Comparison of ENCODE assay signal across 33 cellular contexts in the genomic region with DNA sequence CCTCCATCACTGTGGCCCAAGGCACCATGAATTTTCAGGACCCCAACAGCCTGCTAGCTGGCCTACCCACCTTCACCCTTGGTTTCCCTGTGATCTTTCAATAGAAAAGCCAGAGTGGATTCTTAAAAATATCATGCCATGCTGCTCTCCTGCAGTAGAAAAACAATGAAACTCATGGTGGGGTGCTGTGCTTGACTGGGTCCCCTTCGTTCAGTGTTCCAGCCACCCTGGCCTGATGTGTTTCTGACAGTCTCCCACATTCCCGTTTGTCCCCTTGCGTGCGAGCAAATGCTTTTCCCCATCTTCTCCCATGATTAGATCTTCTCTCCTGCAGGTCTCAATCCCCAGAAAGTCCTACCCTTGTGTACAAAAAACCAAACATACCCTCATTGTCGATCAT.
"Had no signal": no experiment of that assay in that cellular context is flagged by ENCODE, and none has a peak within 500 bp of the region (broad histone marks: within the 10 kb centered on the region; RNA-seq: fewer than 3 reads in every experiment).

No MANE protein-coding gene starts in this region.

- H3K36me3 ChIP-seq: brain microvascular endothelial cell had no signal

- DNase-seq: activated CD4-positive, alpha-beta memory T cell treated with anti-CD3 and anti-CD28 coated beads, Interleukin-2, amount 10 ng/mL, durations not matched to agents 7 days and 5 days; activated CD4-positive, alpha-beta T cell treated with anti-CD3 and anti-CD28 coated beads for 1 hour; activated CD4-positive, alpha-beta T cell treated with anti-CD3 and anti-CD28 coated beads for 48 hours; activated CD4-positive, CD25-positive, alpha-beta regulatory T cell; activated CD8-positive, alpha-beta memory T cell treated with anti-CD3 and anti-CD28 coated beads for 24 hours; activated CD8-positive, alpha-beta memory T cell treated with anti-CD3 and anti-CD28 coated beads, Interleukin-2, amount 10 ng/mL, durations not matched to agents 7 days and 5 days; activated CD8-positive, alpha-beta memory T cell treated with anti-CD3 and anti-CD28 coated beads, Interleukin-2, amount 50 U/mL, for 48 hours; activated effector memory CD4-positive, alpha-beta T cell treated with Interleukin-2 at 50 U/mL for 16 hours; activated naive CD4-positive, alpha-beta T cell treated with anti-CD3 and anti-CD28 coated beads, Interleukin-2, amount 10 ng/mL, durations not matched to agents 7 days and 5 days; activated naive CD8-positive, alpha-beta T cell treated with anti-CD3 and anti-CD28 coated beads, Interleukin-2, amount 50 U/mL, for 24 hours; activated T-cell treated with anti-CD3 and anti-CD28 coated beads, Interleukin-2, amount 50 U/mL, for 48 hours; anterior cingulate cortex; brain microvascular endothelial cell; central memory CD4-positive, alpha-beta T cell; NCI-H1105; NCI-H1417 treated with DMSO at 0.1 percent for 48 hours; NCI-H1930; NCI-H2081 treated with DMSO at 0.1 percent for 48 hours; NCI-H510A; NCI-H526; NCI-H748 treated with DMSO at 0.1 percent for 48 hours; NK-92 treated with Interleukin-12 subunit alpha and Interleukin-12 subunit beta, amount 100 ng/mL, for 24 hours; PC-3; SIG-M5; SW 1271; T-helper 1 cell; T-helper 2 cell; T-helper 9 cell had no signal

- H3K27me3 Mint-ChIP-seq: activated CD4-positive, alpha-beta memory T cell treated with anti-CD3 and anti-CD28 coated beads, Interleukin-2, amount 10 ng/mL, durations not matched to agents 7 days and 5 days; activated CD8-positive, alpha-beta memory T cell treated with anti-CD3 and anti-CD28 coated beads, Interleukin-2, amount 10 ng/mL, durations not matched to agents 7 days and 5 days; activated naive CD4-positive, alpha-beta T cell treated with anti-CD3 and anti-CD28 coated beads, Interleukin-2, amount 10 ng/mL, durations not matched to agents 7 days and 5 days; activated naive CD8-positive, alpha-beta T cell; activated naive CD8-positive, alpha-beta T cell treated with anti-CD3 and anti-CD28 coated beads, Interleukin-2, amount 50 U/mL, for 24 hours had no signal

- H3K4me3 Mint-ChIP-seq: activated CD4-positive, alpha-beta memory T cell treated with anti-CD3 and anti-CD28 coated beads, Interleukin-2, amount 10 ng/mL, durations not matched to agents 7 days and 5 days; activated CD8-positive, alpha-beta memory T cell treated with anti-CD3 and anti-CD28 coated beads, Interleukin-2, amount 10 ng/mL, durations not matched to agents 7 days and 5 days; activated naive CD4-positive, alpha-beta T cell treated with anti-CD3 and anti-CD28 coated beads, Interleukin-2, amount 10 ng/mL, durations not matched to agents 7 days and 5 days; activated naive CD8-positive, alpha-beta T cell; activated naive CD8-positive, alpha-beta T cell treated with anti-CD3 and anti-CD28 coated beads, Interleukin-2, amount 50 U/mL, for 24 hours had no signal

- H3K4me1 Mint-ChIP-seq: activated CD4-positive, alpha-beta memory T cell treated with anti-CD3 and anti-CD28 coated beads, Interleukin-2, amount 10 ng/mL, durations not matched to agents 7 days and 5 days; activated naive CD4-positive, alpha-beta T cell treated with anti-CD3 and anti-CD28 coated beads, Interleukin-2, amount 10 ng/mL, durations not matched to agents 7 days and 5 days had no signal

- H3K27ac ChIP-seq: brain microvascular endothelial cell, RWPE1, VCaP had no signal

- H3K27ac Mint-ChIP-seq: activated CD4-positive, alpha-beta memory T cell treated with anti-CD3 and anti-CD28 coated beads, Interleukin-2, amount 10 ng/mL, durations not matched to agents 7 days and 5 days; activated CD8-positive, alpha-beta memory T cell treated with anti-CD3 and anti-CD28 coated beads, Interleukin-2, amount 10 ng/mL, durations not matched to agents 7 days and 5 days; activated naive CD4-positive, alpha-beta T cell treated with anti-CD3 and anti-CD28 coated beads, Interleukin-2, amount 10 ng/mL, durations not matched to agents 7 days and 5 days; activated naive CD8-positive, alpha-beta T cell; activated naive CD8-positive, alpha-beta T cell treated with anti-CD3 and anti-CD28 coated beads, Interleukin-2, amount 50 U/mL, for 24 hours had no signal

- H3K27me3 ChIP-seq: brain microvascular endothelial cell had no signal

- H3K36me3 Mint-ChIP-seq: activated naive CD4-positive, alpha-beta T cell treated with anti-CD3 and anti-CD28 coated beads, Interleukin-2, amount 10 ng/mL, durations not matched to agents 7 days and 5 days had no signal

- H3K9me3 Mint-ChIP-seq: activated CD4-positive, alpha-beta memory T cell treated with anti-CD3 and anti-CD28 coated beads, Interleukin-2, amount 10 ng/mL, durations not matched to agents 7 days and 5 days; activated naive CD4-positive, alpha-beta T cell treated with anti-CD3 and anti-CD28 coated beads, Interleukin-2, amount 10 ng/mL, durations not matched to agents 7 days and 5 days; activated naive CD8-positive, alpha-beta T cell treated with anti-CD3 and anti-CD28 coated beads, Interleukin-2, amount 50 U/mL, for 24 hours had no signal

- ATAC-seq: activated CD8-positive, alpha-beta memory T cell treated with anti-CD3 and anti-CD28 coated beads, Interleukin-2, amount 10 ng/mL, durations not matched to agents 7 days and 5 days; activated naive CD8-positive, alpha-beta T cell treated with anti-CD3 and anti-CD28 coated beads, Interleukin-2, amount 50 U/mL, for 24 hours; PC-3; Right ventricle myocardium inferior; SK-N-SH treated with all-trans-retinoic acid at 6 μM for 48 hours had no signal
